In genomic region chr17:75565618-75566017, GRCh38 we compare ENCODE assay signal across 1 cellular context.
TF ChIP-seq lines count a peak whose summit lies in the region.

No MANE protein-coding gene starts in this region.

TF ChIP-seq in A549, 52 proteins besides CTCF, POLR2A, EP300 and RAD21 (continued from another document):
- TF ChIP-seq BCL3 (IDR thresholded peaks at IDR 0.05) (no peak), JUNB (IDR thresholded peaks at IDR 0.05) (no peak), HES2 (IDR thresholded peaks at IDR 0.05) (no peak), RARB (CRISPR knock-in tag; IDR thresholded peaks at IDR 0.05) (no peak), HOXB13 (CRISPR knock-in tag; IDR thresholded peaks at IDR 0.05; ENCODE audit: low read depth) (no peak), ZSCAN20 (CRISPR knock-in tag; IDR thresholded peaks at IDR 0.05) (no peak)
